In the genomic region with DNA sequence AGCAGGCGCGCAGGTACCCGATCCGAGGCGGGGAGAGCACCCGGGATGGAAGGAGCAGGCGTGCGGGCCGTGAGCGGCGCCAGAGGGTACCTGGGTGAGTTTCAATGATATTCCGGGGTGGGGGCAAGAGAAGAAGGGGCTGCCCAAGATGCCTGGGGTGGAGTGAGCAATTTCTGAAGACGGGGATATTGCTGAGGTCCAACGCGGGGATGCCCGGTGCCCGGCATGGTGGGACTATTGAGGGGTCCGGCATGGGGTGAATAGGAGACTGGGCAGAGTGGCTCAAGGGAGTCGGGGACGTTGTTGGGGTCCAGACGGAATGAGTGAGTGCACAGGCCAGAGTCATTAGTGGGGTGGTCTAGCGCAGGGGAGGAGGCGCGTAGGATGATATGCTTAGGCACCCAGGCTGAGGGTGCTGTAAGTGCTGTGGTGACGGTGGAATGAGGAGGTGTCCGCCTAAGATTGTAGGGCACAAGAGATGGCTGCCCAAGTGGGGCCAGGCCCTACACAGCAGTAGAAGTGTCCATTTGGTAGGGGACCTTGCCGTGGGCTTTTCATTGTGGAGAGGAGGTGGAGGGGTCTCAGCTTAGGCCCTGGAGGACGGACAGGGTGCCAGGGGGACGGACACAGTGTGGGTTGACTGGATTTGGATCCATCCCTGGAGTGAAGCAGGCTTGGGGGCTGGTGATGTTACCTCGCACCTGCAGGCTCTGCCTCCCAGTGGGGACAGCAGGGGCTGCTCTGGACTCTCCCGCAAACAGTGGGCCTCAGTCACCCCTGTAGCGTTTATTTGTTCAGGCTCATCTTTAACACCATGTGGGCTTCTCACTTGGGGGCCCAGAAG, we compare ENCODE assay signal across 8 cellular contexts. TPM values are rescaled to one million over a fixed set of nuclear protein-coding genes. Genes with fewer than 3 reads are reported as not detected.
A peak's percentile ranks its signal among the peaks of the same experiment; 100 is the strongest.
DNase-seq lines count a peak whose midpoint lies in the region; TF ChIP-seq lines count a peak whose summit lies in the region.

No MANE protein-coding gene starts in this region.

- no peaks in the 10 kb centered on the region for H3K27me3 Mint-ChIP-seq in Calu3 (ENCODE audit: unreplicated experiment)

- H3K27me3 ChIP-seq in esophagus muscularis mucosa (no peaks in the 10 kb centered on the region), neuronal stem cell (ENCODE audit: control insufficient read depth in 3 of 3, insufficient read depth in 3 of 3, low read depth in 1 of 3, low read length in 3 of 3) (no peaks in the 10 kb centered on the region)

- H3K9me3 ChIP-seq in esophagus muscularis mucosa (no peaks in the 10 kb centered on the region), neuronal stem cell (replicated peaks in 1 of 2; ENCODE audit: control insufficient read depth in 2 of 2, insufficient read depth in 1 of 2, low read depth in 1 of 2, low read length in 2 of 2) (peaks cover 0 to 2% of the 10 kb centered on the region in 2 donors)

- no peak overlapping the region for H4K91ac ChIP-seq in neuronal stem cell (ENCODE audit: low read depth, low read length, poor library complexity)

- H3K27ac ChIP-seq in RWPE1 (peak overlapping the region; percentile 78), esophagus muscularis mucosa (replicated peaks in 1 of 4) (peak overlapping the region; percentile 82 to 91 (median 88)), neuronal stem cell (replicated peaks; ENCODE audit: low read length) (no peak overlapping the region)

- H3K23ac ChIP-seq in neuronal stem cell (ENCODE audit: low read depth, low read length, poor library complexity) = peak overlapping the region; percentile 99

- peak overlapping the region; percentile 98 for H3K18ac ChIP-seq in neuronal stem cell (ENCODE audit: low read length)

- peaks cover 8% of the 10 kb centered on the region for H3K79me1 ChIP-seq in neuronal stem cell (ENCODE audit: low read depth, low read length)

- H3K4me3 ChIP-seq in esophagus muscularis mucosa (peak overlapping the region; percentile 79 to 99 (median 88)), neuronal stem cell (ENCODE audit: low read length in 2 of 2) (peak overlapping the region; percentile 98 to 99)

- TF ChIP-seq POLR2A in esophagus muscularis mucosa (IDR thresholded peaks at IDR 0.05; ENCODE audit: low read depth) = no peak

- H3K36me3 Mint-ChIP-seq in Calu3 (ENCODE audit: insufficient read depth, unreplicated experiment) = peaks cover 16% of the 10 kb centered on the region

- H4K8ac ChIP-seq in neuronal stem cell (ENCODE audit: low read depth, low read length) = peak overlapping the region; percentile 52

- intact Hi-C loops in Calu3 (cut with micrococcal nuclease; ENCODE audit: unreplicated experiment) (no loop called here), esophagus muscularis mucosa (cut with DNase I) (loop anchor here (5.0 kb wide), 1 partner anchor 40 kb away; no protein-coding TSS in a partner anchor)

- no peak for TF ChIP-seq EP300 in esophagus muscularis mucosa (IDR thresholded peaks at IDR 0.05)

- peaks cover 3 to 19% (median 18%) of the 10 kb centered on the region in 4 donors for H3K36me3 ChIP-seq in esophagus muscularis mucosa
- peaks cover 10 to 11% of the 10 kb centered on the region in 2 donors for H3K36me3 ChIP-seq in neuronal stem cell (replicated peaks in 1 of 2; ENCODE audit: control insufficient read depth in 2 of 2, insufficient read depth in 2 of 2, low read length in 2 of 2)

- H3K4me3 Mint-ChIP-seq in Calu3 (ENCODE audit: low read depth, unreplicated experiment) = peak overlapping the region; percentile 92

- POLR2A ChIA-PET in RWPE1 (lab: Yijun Ruan, JAX; ENCODE audit: low non-redundant PET) = interaction anchor here (0.6 to 1.1 kb wide), 3 partner anchors 10 to 278 kb away, joined by 4 to 7 read pairs (median 4); no protein-coding TSS in a partner anchor

- CTCF ChIA-PET in Calu3 (lab: Charles Lee) = interaction anchor here (0.6 to 1.0 kb wide), 3 partner anchors 9 to 105 kb away, joined by 3 to 4 read pairs (median 3); a partner anchor contains a TSS
- CTCF ChIA-PET in RWPE1 (lab: Yijun Ruan, JAX) = interaction anchor here (0.6 to 2.5 kb wide), 7 partner anchors 8 to 156 kb away, joined by 3 to 9 read pairs (median 3); a partner anchor contains a TSS

- H3K9me3 Mint-ChIP-seq in Calu3 (ENCODE audit: low read depth, unreplicated experiment) = no peaks in the 10 kb centered on the region

- H3K27ac Mint-ChIP-seq in Calu3 (ENCODE audit: unreplicated experiment) = peak overlapping the region; percentile 91

- H3K4me1 ChIP-seq in esophagus muscularis mucosa (peaks cover 22 to 48% (median 33%) of the 10 kb centered on the region in 4 donors), neuronal stem cell (ENCODE audit: control insufficient read depth in 2 of 2, insufficient read depth in 1 of 2, low read depth in 1 of 2, low read length in 2 of 2) (peaks cover 10 to 18% of the 10 kb centered on the region in 2 donors)

- H2BK5ac ChIP-seq in neuronal stem cell (ENCODE audit: low read length) = peak overlapping the region; percentile 87

- peak overlapping the region; percentile 96 for H3K9ac ChIP-seq in neuronal stem cell (ENCODE audit: low read depth, low read length, poor library complexity)

- peaks cover 15% of the 10 kb centered on the region for H3K4me1 Mint-ChIP-seq in Calu3 (ENCODE audit: low read depth, unreplicated experiment)

- TF ChIP-seq CTCF in Calu3 (IDR thresholded peaks at IDR 0.05; ENCODE audit: unreplicated experiment) (no peak), RWPE1 (conservative IDR thresholded peaks at IDR 0.05; ENCODE audit: low read depth) (no peak), esophagus muscularis mucosa (IDR thresholded peaks at IDR 0.05) (no peak)

- H2AFZ ChIP-seq in neuronal stem cell (ENCODE audit: low read length) = peak overlapping the region; percentile 95

- 6% methylated on average over 24 of the region's 32 CpGs for WGBS in esophagus muscularis mucosa
- WGBS in neuronal stem cell (ENCODE audit: extremely low coverage in 2 of 2, insufficient read length in 2 of 2, insufficient replicate concordance in 1 of 2), 2 donors = no CpG with 5 or more reads among the region's 32 CpGs

- no peak overlapping the region for H3K4ac ChIP-seq in neuronal stem cell (ENCODE audit: low read length)

- H2AK5ac ChIP-seq in neuronal stem cell (ENCODE audit: low read depth, low read length) = peak overlapping the region; percentile 94

- no peak overlapping the region for H2BK120ac ChIP-seq in neuronal stem cell (ENCODE audit: low read depth, low read length)

- no peak overlapping the region for H2BK12ac ChIP-seq in neuronal stem cell (ENCODE audit: low read length)

- no TSS peak for BruUV-seq in Calu3 (replicated peaks; lab: Mats Ljungman, UMichigan)

- H2BK15ac ChIP-seq in neuronal stem cell (ENCODE audit: low read length) = peak overlapping the region; percentile 6

- peak overlapping the region; percentile 94 for H3K14ac ChIP-seq in neuronal stem cell (ENCODE audit: low read length)

- DNase-seq in Calu3 = no peak
- DNase-seq in RWPE1 (ENCODE audit: low spot score) = peak; percentile 34
- DNase-seq in esophagus muscularis mucosa (ENCODE audit: extremely low spot score) = no peak
- DNase-seq in neuronal stem cell (ENCODE audit: low spot score) = no peak
- no peak for DNase-seq in UCSD-AML1 (lab: John Stamatoyannopoulos, UW; ENCODE audit: unreplicated experiment)
- no peak for DNase-seq in COLO829 (ENCODE audit: low spot score)
- DNase-seq in putamen (ENCODE audit: low spot score) = no peak
- no peak for DNase-seq in AG08396 (ENCODE audit: low spot score)

- H3K4me2 ChIP-seq in neuronal stem cell (ENCODE audit: insufficient read depth, low read length, poor library complexity, severe bottlenecking) = peak overlapping the region; percentile 80

RNA-seq across cellular contexts. Expression of a gene that starts 0.7 kb away (rescaled TPM):
- total RNA-seq in Calu3 (2022) (17.8 and 21.2 TPM in 2 replicates), esophagus muscularis mucosa (10 to 100 TPM; 23.9 to 44.2 (median 32.1) TPM)
- polyA plus RNA-seq in neuronal stem cell (2013, experiment 1 of 2) = 12.8 TPM
- polyA plus RNA-seq in neuronal stem cell (2013, experiment 2 of 2) = 13.2 TPM

RNA-seq across cellular contexts. Expression of a gene that starts 9.0 kb away (rescaled TPM):
- total RNA-seq in Calu3 (2022) (66.5 and 83.8 TPM in 2 replicates), esophagus muscularis mucosa (10 to 100 TPM; 71.6 to 92.3 (median 88.5) TPM)
- polyA plus RNA-seq in neuronal stem cell (2013, experiment 1 of 2) = 36.6 TPM
- 33.2 TPM for polyA plus RNA-seq in neuronal stem cell (2013, experiment 2 of 2)

RNA-seq across cellular contexts. Expression of a gene that starts 43.8 kb away (rescaled TPM):
- total RNA-seq in Calu3 (2022) (14.4 and 16.1 TPM in 2 replicates), esophagus muscularis mucosa (1 to 10 TPM; 3.0 to 5.5 (median 4.3) TPM)
- polyA plus RNA-seq in neuronal stem cell (2013, experiment 1 of 2) = 34.9 TPM
- polyA plus RNA-seq in neuronal stem cell (2013, experiment 2 of 2) = 34.1 TPM
